ENCODE assay signal across 24 cellular contexts in genomic region chr12:115158816-115159215, GRCh38.
"Had no signal": no experiment of that assay in that cellular context is flagged by ENCODE, and none has a peak within 500 bp of the region (broad histone marks: within the 10 kb centered on the region; RNA-seq: fewer than 3 reads in every experiment).

No MANE protein-coding gene starts in this region.

- H3K27ac ChIP-seq: adrenal gland, breast epithelium, colonic mucosa, heart right ventricle, right lobe of liver, skin epidermis, testis had no signal

- H3K4me1 Mint-ChIP-seq: activated B cell treated with CpG ODN at 0.5 μM for 24 hours; activated CD4-positive, alpha-beta T cell treated with anti-CD3 and anti-CD28 coated beads for 36 hours; memory B cell had no signal

- H3K9me3 Mint-ChIP-seq: activated T-cell treated with anti-CD3 and anti-CD28 coated beads, Interleukin-2, amount 50 U/mL, for 4 hours; activated T-helper 2 cell treated with anti-CD3 and anti-CD28 coated beads, Interferon-gamma antibody, Interleukin-2, Interleukin-4, amounts not matched to agents 10 μg/mL and 5 μg/mL and 100 μg/mL, durations not matched to agents 14 hours and 24 hours and 36 hours; memory B cell; type B pancreatic cell had no signal

- H3K4me1 ChIP-seq: adrenal gland, breast epithelium, colonic mucosa, heart right ventricle, right lobe of liver, testis had no signal

- H3K27ac Mint-ChIP-seq: activated B cell treated with CpG ODN at 0.5 μM for 24 hours; activated CD4-positive, alpha-beta T cell treated with anti-CD3 and anti-CD28 coated beads for 36 hours; activated naive CD8-positive, alpha-beta T cell; activated T-helper 2 cell treated with anti-CD3 and anti-CD28 coated beads, Interferon-gamma antibody, Interleukin-2, Interleukin-4, amounts not matched to agents 10 μg/mL and 5 μg/mL and 100 μg/mL, durations not matched to agents 14 hours and 24 hours and 36 hours; memory B cell; T-helper 1 cell treated with Interleukin-12 subunit alpha and Interleukin-12 subunit beta and Interleukin-4 antibody, amounts not matched to agents 30 μg/mL and 1 μg/mL, for 36 hours; type B pancreatic cell had no signal

- H3K36me3 ChIP-seq: adrenal gland, breast epithelium, colonic mucosa, heart right ventricle, right lobe of liver had no signal

- H3K36me3 Mint-ChIP-seq: activated naive CD8-positive, alpha-beta T cell; memory B cell; type B pancreatic cell had no signal

- DNase-seq: activated B cell treated with CpG ODN at 0.5 μM for 24 hours; activated CD4-positive, alpha-beta T cell treated with anti-CD3 and anti-CD28 coated beads for 36 hours; activated CD4-positive, alpha-beta T cell treated with anti-CD3 and anti-CD28 coated beads, Interleukin-2, amount 50 U/mL, for 4 hours; activated CD8-positive, alpha-beta memory T cell treated with anti-CD3 and anti-CD28 coated beads, Interleukin-2, amount 50 U/mL, for 48 hours; activated naive CD4-positive, alpha-beta T cell; activated T-cell treated with anti-CD3 and anti-CD28 coated beads, Interleukin-2, amount 50 U/mL, for 4 hours; adrenal gland; colonic mucosa; heart right ventricle; left ventricle myocardium superior; mucosa of descending colon; nucleus accumbens; posterior cingulate gyrus; right lobe of liver; stimulated activated naive CD4-positive, alpha-beta T cell; T1000; testis had no signal

- H3K27me3 Mint-ChIP-seq: activated B cell treated with CpG ODN at 0.5 μM for 24 hours; activated CD4-positive, alpha-beta T cell treated with anti-CD3 and anti-CD28 coated beads for 36 hours; activated naive CD8-positive, alpha-beta T cell; memory B cell; type B pancreatic cell had no signal

- H3K9me3 ChIP-seq: adrenal gland, breast epithelium, colonic mucosa, heart right ventricle, mucosa of descending colon, right lobe of liver, testis had no signal

- H3K4me3 Mint-ChIP-seq: activated B cell treated with CpG ODN at 0.5 μM for 24 hours; activated CD4-positive, alpha-beta T cell treated with anti-CD3 and anti-CD28 coated beads for 36 hours; activated naive CD8-positive, alpha-beta T cell; activated T-cell treated with anti-CD3 and anti-CD28 coated beads, Interleukin-2, amount 50 U/mL, for 4 hours; memory B cell; T-helper 1 cell treated with Interleukin-12 subunit alpha and Interleukin-12 subunit beta and Interleukin-4 antibody, amounts not matched to agents 30 μg/mL and 1 μg/mL, for 36 hours; type B pancreatic cell had no signal

- ATAC-seq: activated CD4-positive, alpha-beta T cell treated with anti-CD3 and anti-CD28 coated beads for 36 hours; activated T-cell treated with anti-CD3 and anti-CD28 coated beads, Interleukin-2, amount 50 U/mL, for 4 hours; heart right ventricle; left ventricle myocardium superior; mucosa of descending colon; right lobe of liver had no signal

- H3K27me3 ChIP-seq: adrenal gland, breast epithelium, colonic mucosa, heart right ventricle, right lobe of liver, testis had no signal

- H3K4me3 ChIP-seq: adrenal gland, breast epithelium, colonic mucosa, heart right ventricle, mucosa of descending colon, right lobe of liver, skin epidermis, testis had no signal
